8 cellular contexts compared by ENCODE assay signal in the genomic region with DNA sequence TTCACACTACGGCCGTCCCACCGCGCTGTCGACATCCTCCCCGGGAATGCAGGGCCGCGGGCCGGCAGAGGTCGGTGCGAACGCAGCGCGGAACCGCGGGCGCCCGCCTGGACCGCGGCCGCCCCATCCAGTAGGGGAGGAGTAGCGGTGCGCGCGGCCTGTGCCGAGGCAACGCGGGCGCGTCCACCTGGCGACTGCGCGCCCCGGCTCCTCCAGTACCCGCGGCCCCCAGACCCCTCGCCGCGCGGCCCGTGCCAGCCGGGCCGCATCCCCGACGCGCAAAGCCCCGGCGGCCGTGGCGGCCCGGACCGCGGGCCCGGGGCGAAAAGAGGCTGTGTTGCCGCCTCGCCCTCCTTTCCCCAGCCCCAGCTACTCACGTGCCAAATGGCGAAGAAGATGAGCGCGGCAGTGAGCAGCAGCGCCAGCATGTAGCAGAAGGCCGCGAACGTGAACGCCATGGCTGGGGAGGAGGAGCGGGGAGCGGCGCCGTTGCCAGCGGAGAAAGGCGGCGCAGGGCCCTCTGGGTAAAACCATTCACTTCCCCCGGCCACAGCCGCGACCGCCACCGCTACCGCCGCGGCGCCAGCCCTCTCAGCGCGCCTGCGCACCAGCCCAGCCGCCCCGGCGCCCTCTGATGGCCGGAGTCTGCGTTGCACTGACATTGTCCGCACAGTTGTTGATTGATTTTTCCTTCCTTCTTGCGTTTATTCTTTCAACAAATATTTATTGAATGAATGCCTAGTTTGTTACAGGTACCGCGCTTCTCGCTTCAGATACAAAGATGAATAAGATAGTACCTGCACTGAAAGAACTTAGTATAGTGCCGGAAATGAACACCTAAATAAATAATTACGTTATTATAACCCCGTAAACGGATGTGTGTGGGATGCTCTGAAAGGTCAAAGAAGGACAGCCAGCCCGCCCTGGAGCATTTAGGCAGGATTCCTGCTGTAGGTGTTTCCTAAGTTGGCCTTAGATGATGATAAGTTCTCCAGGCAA. TPM values are rescaled to one million over a fixed set of nuclear protein-coding genes. Genes with fewer than 3 reads are reported as not detected.
DNase-seq lines count a peak whose midpoint lies in the region; TF ChIP-seq lines count a peak whose summit lies in the region.

TSS of gene CNIH1 (minus strand) at position 505 of the 999 bp plus-strand sequence. CDS start at position 458, 47 bp downstream.

- H3K4me3 Mint-ChIP-seq in activated naive CD4-positive, alpha-beta T cell treated with anti-CD3 and anti-CD28 coated beads for 36 hours = peak within 1 kb of the TSS; percentile 87

- no peaks in the 10 kb centered on the region for H3K9me3 Mint-ChIP-seq in activated naive CD4-positive, alpha-beta T cell treated with anti-CD3 and anti-CD28 coated beads for 36 hours

- TF ChIP-seq CTCF in GM06990 (IDR thresholded peaks at IDR 0.05; ENCODE audit: insufficient read depth, low read length, poor library complexity, severe bottlenecking) (peak; percentile 71), HFF-Myc (IDR thresholded peaks at IDR 0.05; ENCODE audit: low read depth, low read length, missing control alignments) (peak; percentile 87)

- H3K4me3 ChIP-seq in GM06990 (replicated peaks; ENCODE audit: low read depth, low read length) = peak within 1 kb of the TSS; percentile 79
- H3K4me3 ChIP-seq in HFF-Myc (replicated peaks; ENCODE audit: low read depth, low read length) = peak within 1 kb of the TSS; percentile 59

- H3K36me3 ChIP-seq in GM06990 (ENCODE audit: control insufficient read depth, insufficient read depth, low read length) = no peaks in the 10 kb centered on the region

- H3K27me3 Mint-ChIP-seq in activated naive CD4-positive, alpha-beta T cell treated with anti-CD3 and anti-CD28 coated beads for 36 hours (ENCODE audit: low read depth) = no peaks in the 10 kb centered on the region

- CTCF ChIA-PET in activated naive CD4-positive, alpha-beta T cell treated with anti-CD3 and anti-CD28 coated beads for 36 hours (lab: Charles Lee) = interaction anchor here (0.7 to 1.2 kb wide), 7 partner anchors 9 to 134 kb away, joined by 3 to 5 read pairs (median 4); partner anchors contain the start of gene CDKN3

- H3K36me3 Mint-ChIP-seq in activated naive CD4-positive, alpha-beta T cell treated with anti-CD3 and anti-CD28 coated beads for 36 hours (ENCODE audit: low read depth) = peaks cover 14% of the 10 kb centered on the region

- H3K27ac Mint-ChIP-seq in activated naive CD4-positive, alpha-beta T cell treated with anti-CD3 and anti-CD28 coated beads for 36 hours = peak within 1 kb of the TSS; percentile 97

- H3K4me1 Mint-ChIP-seq in activated naive CD4-positive, alpha-beta T cell treated with anti-CD3 and anti-CD28 coated beads for 36 hours (ENCODE audit: low read depth) = peaks cover 48% of the 10 kb centered on the region

- no peaks in the 10 kb centered on the region; the same call in 1 of the 2 replicates for H3K27me3 ChIP-seq in GM06990 (replicated peaks; ENCODE audit: control insufficient read depth, insufficient read depth, low read length)

- H3K27ac ChIP-seq in temporal lobe (ENCODE audit: low read depth, low read length) = peak within 1 kb of the TSS; percentile 79

- in situ Hi-C loops in SK-MEL-5 (cut with HindIII; ENCODE audit: low pct_unique_long_range_greater_than_20kb, low sequenced_read_pairs) = no loop called here

- DNase-seq in GM06990 (ENCODE audit: extremely low read depth, insufficient read length) (peak; percentile 94), HFF-Myc (ENCODE audit: extremely low read depth, low read depth) (peak; percentile 49), MV-4-11 (lab: John Stamatoyannopoulos, UW) (peak; percentile 81), SK-MEL-5 (ENCODE audit: low read depth, low spot score) (peak; percentile 89), germinal center (ENCODE audit: low spot score) (peak; percentile 96), occipital lobe (lab: John Stamatoyannopoulos, UW) (peak; percentile 88)
- DNase-seq in activated naive CD4-positive, alpha-beta T cell treated with anti-CD3 and anti-CD28 coated beads for 36 hours = peak; percentile 93

- intact Hi-C loops in activated naive CD4-positive, alpha-beta T cell treated with anti-CD3 and anti-CD28 coated beads for 36 hours (cut with micrococcal nuclease) = loop anchor here (1.0 to 5.0 kb wide), 9 partner anchors 13 to 461 kb away; partner anchors contain the start of genes CGRRF1 and GCH1

RNA-seq across cellular contexts. Expression of gene CNIH1, which starts in this region (rescaled TPM):
- total RNA-seq in SK-MEL-5 (2014; rRNA removed; shearing (Covaris generic)) = 147 and 155 TPM in 2 replicates
- 313 and 354 TPM in 2 replicates for polyA plus RNA-seq in SK-MEL-5 (2015; cell fraction: cytosol; rRNA removed)
- 35.2 and 39.2 TPM in 2 replicates for polyA plus RNA-seq in SK-MEL-5 (2015; cell fraction: nucleus; rRNA removed)
- total RNA-seq in activated naive CD4-positive, alpha-beta T cell treated with anti-CD3 and anti-CD28 coated beads for 36 hours = 10 to 100 TPM; 68.1 to 78.4 TPM
- total RNA-seq in occipital lobe (39.3 TPM), temporal lobe (38.1 TPM)

Comparison
In these comparisons a context has a peak if more than half of its experiments do, and no peak if none do; other contexts are left out.
1. Peak in every context shown above with its lines: DNase-seq, H3K4me3 ChIP-seq and H3K27ac ChIP-seq.